Comparison of ENCODE assay signal across 11 cellular contexts in genomic region chr15:59237119-59237853, GRCh38. TPM values are rescaled to one million over a fixed set of nuclear protein-coding genes. Genes with fewer than 3 reads are reported as not detected.
A peak's percentile ranks its signal among the peaks of the same experiment; 100 is the strongest.
DNase-seq lines count a peak whose midpoint lies in the region; ATAC-seq and TF ChIP-seq lines count a peak whose summit lies in the region.
"Had no signal": no experiment of that assay in that cellular context is flagged by ENCODE, and none has a peak within 500 bp of the region (broad histone marks: within the 10 kb centered on the region; RNA-seq: fewer than 3 reads in every experiment).

No MANE protein-coding gene starts in this region.

- ATAC-seq in GM21367 (IDR thresholded peaks at IDR 0.05; ENCODE audit: unreplicated experiment) (peak; percentile 45), HG03342 (IDR thresholded peaks at IDR 0.05; ENCODE audit: unreplicated experiment) (peak; percentile 53), WTC11 (no peak), GM21717 (IDR thresholded peaks at IDR 0.05; ENCODE audit: unreplicated experiment) (no peak)
- ATAC-seq: Panc1 had no signal

- H3K4me1 Mint-ChIP-seq in WTC11 = peaks cover 22% of the 10 kb centered on the region

- H3K36me3 Mint-ChIP-seq in WTC11 = peaks cover 3% of the 10 kb centered on the region

- DNase-seq in GM10266 (ENCODE audit: extremely low spot score) (peak; percentile 49), WTC11 (ENCODE audit: low spot score) (no peak), KG1 (lab: John Stamatoyannopoulos, UW) (no peak), DMS53 treated with DMSO at 0.1 percent for 48 hours (lab: John Stamatoyannopoulos, UW; ENCODE audit: unreplicated experiment) (no peak)
- DNase-seq in activated CD8-positive, alpha-beta memory T cell treated with anti-CD3 and anti-CD28 coated beads for 24 hours = no peak

- POLR2A ChIA-PET in WTC11 (lab: Charles Lee) = interaction anchor here (1.1 kb wide), 1 partner anchor 136 kb away, joined by 4 read pairs; the partner anchor contains the start of gene MYO1E

- H3K9me3 Mint-ChIP-seq in WTC11 = no peaks in the 10 kb centered on the region

- H3K27ac Mint-ChIP-seq in WTC11 = 0 out of 2 replicates have a peak overlapping the region, but pooled peaks have one; percentile 66

- H3K27me3 Mint-ChIP-seq in WTC11 (ENCODE audit: low read depth) = no peaks in the 10 kb centered on the region

- CTCF ChIA-PET in WTC11 (lab: Charles Lee) = interaction anchor here (1.0 to 1.8 kb wide), 3 partner anchors 10 to 184 kb away, joined by 3 to 10 read pairs (median 4); no protein-coding TSS in a partner anchor

- no peak overlapping the region for H3K4me3 Mint-ChIP-seq in WTC11

- TF ChIP-seq CTCF in GM10266 (IDR thresholded peaks at IDR 0.05; ENCODE audit: control insufficient read depth, insufficient read depth, low read depth, missing control alignments) (no peak), WTC11 (IDR thresholded peaks at IDR 0.05) (no peak)

TF ChIP-seq in WTC11, 78 proteins besides CTCF, POLR2A, EP300 and RAD21:
- TF ChIP-seq MYBL2 (CRISPR knock-in tag; IDR thresholded peaks at IDR 0.05) = no peak
- no peak for TF ChIP-seq GRHL2 (CRISPR knock-in tag; IDR thresholded peaks at IDR 0.05; ENCODE audit: insufficient replicate concordance, severe bottlenecking)
- no peak for TF ChIP-seq RORB (CRISPR knock-in tag; IDR thresholded peaks at IDR 0.05)
- no peak for TF ChIP-seq ZNF121 (CRISPR knock-in tag; IDR thresholded peaks at IDR 0.05)
- TF ChIP-seq ATF6 (CRISPR knock-in tag; IDR thresholded peaks at IDR 0.05) = no peak
- no peak for TF ChIP-seq CREM (CRISPR knock-in tag; IDR thresholded peaks at IDR 0.05)
- no peak for TF ChIP-seq FOXP4 (CRISPR knock-in tag; IDR thresholded peaks at IDR 0.05)
- no peak for TF ChIP-seq SMAD3 (CRISPR knock-in tag; IDR thresholded peaks at IDR 0.05; ENCODE audit: borderline replicate concordance)
- TF ChIP-seq SP1 (CRISPR knock-in tag; conservative IDR thresholded peaks at IDR 0.05) = no peak
- no peak for TF ChIP-seq IRF1 (CRISPR knock-in tag; IDR thresholded peaks at IDR 0.05)
- no peak for TF ChIP-seq ESRRA (CRISPR knock-in tag; IDR thresholded peaks at IDR 0.05; ENCODE audit: borderline replicate concordance)
- TF ChIP-seq IRF2 (CRISPR knock-in tag; IDR thresholded peaks at IDR 0.05; ENCODE audit: borderline replicate concordance, low read depth) = no peak
- TF ChIP-seq ZNF425 (CRISPR knock-in tag; conservative IDR thresholded peaks at IDR 0.05) = no peak
- TF ChIP-seq MLX (CRISPR knock-in tag; IDR thresholded peaks at IDR 0.05) = no peak
- TF ChIP-seq ZNF416 (CRISPR knock-in tag; IDR thresholded peaks at IDR 0.05) = no peak
- no peak for TF ChIP-seq ZNF138 (CRISPR knock-in tag; conservative IDR thresholded peaks at IDR 0.05)
- no peak for TF ChIP-seq ZNF532 (CRISPR knock-in tag; IDR thresholded peaks at IDR 0.05; ENCODE audit: borderline replicate concordance)
- no peak for TF ChIP-seq GABPB1 (CRISPR knock-in tag; IDR thresholded peaks at IDR 0.05)
- no peak for TF ChIP-seq KAT7 (CRISPR knock-in tag; IDR thresholded peaks at IDR 0.05; ENCODE audit: borderline replicate concordance)

RNA-seq across cellular contexts. Expression of gene LDHAL6B, which starts 30.6 kb away (rescaled TPM):
- not detected in 3 replicates for total RNA-seq in WTC11 (2021)
- total RNA-seq: activated CD8-positive, alpha-beta memory T cell treated with anti-CD3 and anti-CD28 coated beads for 36 hours; renal cortical epithelial cell had no signal

Comparison
In these comparisons a context has a peak if more than half of its experiments do, and no peak if none do; other contexts are left out.
1. ATAC-seq: peak in GM21367 (single experiment) and HG03342 (single experiment); none in WTC11 (single experiment) and GM21717 (single experiment).